ENCODE assay signal across 1 cellular context in genomic region chr4:56465599-56466295, GRCh38.
TF ChIP-seq lines count a peak whose summit lies in the region.

No MANE protein-coding gene starts in this region.

TF ChIP-seq in A549, 52 proteins besides CTCF, POLR2A, EP300 and RAD21 (continued from another document):
- TF ChIP-seq ATOH8 (CRISPR knock-in tag; IDR thresholded peaks at IDR 0.05; ENCODE audit: low read depth) (no peak), E2F6 (IDR thresholded peaks at IDR 0.05; ENCODE audit: borderline replicate concordance, low read depth) (no peak), NR3C1 (IDR thresholded peaks at IDR 0.05) (no peak), PHF8 (IDR thresholded peaks at IDR 0.05; ENCODE audit: borderline replicate concordance, low read depth) (no peak), BHLHE40 (IDR thresholded peaks at IDR 0.05; ENCODE audit: low read depth, low read length) (no peak), EHMT2 (IDR thresholded peaks at IDR 0.05; ENCODE audit: low read depth) (no peak), SMC3 (IDR thresholded peaks at IDR 0.05) (no peak), FOSB (CRISPR knock-in tag; IDR thresholded peaks at IDR 0.05) (no peak), RFX5 (IDR thresholded peaks at IDR 0.05) (no peak), USF2 (IDR thresholded peaks at IDR 0.05) (no peak), KDM1A (IDR thresholded peaks at IDR 0.05; ENCODE audit: low read depth) (no peak), JUNB (IDR thresholded peaks at IDR 0.05) (no peak), CEBPB (IDR thresholded peaks at IDR 0.05) (no peak), HOXB5 (CRISPR knock-in tag; IDR thresholded peaks at IDR 0.05) (no peak)
- TF ChIP-seq, protein P1, sequence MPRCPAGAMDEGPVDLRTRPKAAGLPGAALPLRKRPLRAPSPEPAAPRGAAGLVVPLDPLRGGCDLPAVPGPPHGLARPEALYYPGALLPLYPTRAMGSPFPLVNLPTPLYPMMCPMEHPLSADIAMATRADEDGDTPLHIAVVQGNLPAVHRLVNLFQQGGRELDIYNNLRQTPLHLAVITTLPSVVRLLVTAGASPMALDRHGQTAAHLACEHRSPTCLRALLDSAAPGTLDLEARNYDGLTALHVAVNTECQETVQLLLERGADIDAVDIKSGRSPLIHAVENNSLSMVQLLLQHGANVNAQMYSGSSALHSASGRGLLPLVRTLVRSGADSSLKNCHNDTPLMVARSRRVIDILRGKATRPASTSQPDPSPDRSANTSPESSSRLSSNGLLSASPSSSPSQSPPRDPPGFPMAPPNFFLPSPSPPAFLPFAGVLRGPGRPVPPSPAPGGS (IDR thresholded peaks at IDR 0.05), result no peak
TF ChIP-seq in A549: peak in this region for 0.
